Comparison of ENCODE assay signal across 1 cellular context in genomic region chr5:121299153-121299552, GRCh38.
TF ChIP-seq lines count a peak whose summit lies in the region.

No MANE protein-coding gene starts in this region.

TF ChIP-seq in GM23338, 12 proteins besides CTCF, POLR2A, EP300 and RAD21 (continued from another document):
- TF ChIP-seq ZNF462 (CRISPR knock-in tag; IDR thresholded peaks at IDR 0.05): no peak
- no peak for TF ChIP-seq ETS1 (IDR thresholded peaks at IDR 0.05)
- TF ChIP-seq REST (IDR thresholded peaks at IDR 0.05; ENCODE audit: unreplicated experiment): no peak
- no peak for TF ChIP-seq POLR2AphosphoS5 (IDR thresholded peaks at IDR 0.05; ENCODE audit: low read depth)
- no peak for TF ChIP-seq ZNF114 (CRISPR knock-in tag; IDR thresholded peaks at IDR 0.05)
- no peak for TF ChIP-seq NANOG (IDR thresholded peaks at IDR 0.05; ENCODE audit: borderline replicate concordance)
- no peak for TF ChIP-seq EZH2phosphoT487 (IDR thresholded peaks at IDR 0.05; ENCODE audit: unreplicated experiment)
- TF ChIP-seq STAT1 (IDR thresholded peaks at IDR 0.05; ENCODE audit: unreplicated experiment): no peak
